Comparison of ENCODE assay signal across 1 cellular context in the genomic region with DNA sequence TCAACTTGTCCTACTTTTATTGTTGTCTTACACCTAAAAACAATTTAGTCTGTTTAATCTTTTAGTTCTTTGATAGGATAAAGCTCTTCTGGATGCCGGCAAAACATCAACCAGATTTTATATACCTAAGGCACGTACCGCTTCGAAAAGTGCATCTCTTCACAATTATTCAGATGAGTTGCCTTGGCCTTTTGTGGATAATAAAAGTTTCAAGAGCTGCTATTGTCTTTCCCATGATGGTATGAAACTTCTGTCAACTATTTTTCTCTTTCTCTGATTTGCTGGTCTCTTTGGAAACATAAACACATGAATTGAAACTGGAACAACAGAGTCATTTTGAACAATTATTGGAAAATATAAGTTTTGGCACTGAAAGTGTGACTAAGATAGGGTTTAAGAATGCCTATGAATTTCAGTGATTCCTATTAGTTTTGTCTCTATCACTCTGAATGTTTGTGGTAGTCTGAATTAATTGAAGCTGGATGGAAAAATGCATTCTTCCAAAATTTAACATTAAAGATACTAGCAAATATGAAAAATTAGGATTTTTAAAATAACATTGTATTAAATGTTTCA.
TF ChIP-seq lines count a peak whose summit lies in the region.

No MANE protein-coding gene starts in this region.

TF ChIP-seq in HCT116, 20 proteins besides CTCF, POLR2A, EP300 and RAD21:
- TF ChIP-seq CBX3 (IDR thresholded peaks at IDR 0.05; ENCODE audit: low read depth) (no peak), SIN3A (IDR thresholded peaks at IDR 0.05; ENCODE audit: low read depth) (no peak), ZNF274 (IDR thresholded peaks at IDR 0.05; ENCODE audit: low read depth, low read length) (no peak), CEBPB (IDR thresholded peaks at IDR 0.05; ENCODE audit: low read depth) (no peak), SP1 (IDR thresholded peaks at IDR 0.05; ENCODE audit: low read depth) (no peak), YY1 (IDR thresholded peaks at IDR 0.05; ENCODE audit: extremely low read depth, insufficient replicate concordance, low read depth, low read length) (no peak), ZFX (IDR thresholded peaks at IDR 0.05) (no peak), TCF7L2 (IDR thresholded peaks at IDR 0.05; ENCODE audit: borderline replicate concordance, extremely low read depth, insufficient read depth, insufficient read length) (no peak), JUND (IDR thresholded peaks at IDR 0.05) (no peak), FOSL1 (IDR thresholded peaks at IDR 0.05; ENCODE audit: low read depth) (no peak), ELF1 (IDR thresholded peaks at IDR 0.05; ENCODE audit: borderline replicate concordance, low read depth) (no peak), POLR2AphosphoS5 (IDR thresholded peaks at IDR 0.05; ENCODE audit: low read depth, low read length) (no peak), EZH2phosphoT487 (IDR thresholded peaks at IDR 0.05; ENCODE audit: borderline replicate concordance) (no peak), SRF (IDR thresholded peaks at IDR 0.05; ENCODE audit: low read depth) (no peak)
- TF ChIP-seq, protein P1, sequence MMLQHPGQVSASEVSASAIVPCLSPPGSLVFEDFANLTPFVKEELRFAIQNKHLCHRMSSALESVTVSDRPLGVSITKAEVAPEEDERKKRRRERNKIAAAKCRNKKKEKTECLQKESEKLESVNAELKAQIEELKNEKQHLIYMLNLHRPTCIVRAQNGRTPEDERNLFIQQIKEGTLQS (IDR thresholded peaks at IDR 0.05), result no peak
- TF ChIP-seq, protein P2, sequence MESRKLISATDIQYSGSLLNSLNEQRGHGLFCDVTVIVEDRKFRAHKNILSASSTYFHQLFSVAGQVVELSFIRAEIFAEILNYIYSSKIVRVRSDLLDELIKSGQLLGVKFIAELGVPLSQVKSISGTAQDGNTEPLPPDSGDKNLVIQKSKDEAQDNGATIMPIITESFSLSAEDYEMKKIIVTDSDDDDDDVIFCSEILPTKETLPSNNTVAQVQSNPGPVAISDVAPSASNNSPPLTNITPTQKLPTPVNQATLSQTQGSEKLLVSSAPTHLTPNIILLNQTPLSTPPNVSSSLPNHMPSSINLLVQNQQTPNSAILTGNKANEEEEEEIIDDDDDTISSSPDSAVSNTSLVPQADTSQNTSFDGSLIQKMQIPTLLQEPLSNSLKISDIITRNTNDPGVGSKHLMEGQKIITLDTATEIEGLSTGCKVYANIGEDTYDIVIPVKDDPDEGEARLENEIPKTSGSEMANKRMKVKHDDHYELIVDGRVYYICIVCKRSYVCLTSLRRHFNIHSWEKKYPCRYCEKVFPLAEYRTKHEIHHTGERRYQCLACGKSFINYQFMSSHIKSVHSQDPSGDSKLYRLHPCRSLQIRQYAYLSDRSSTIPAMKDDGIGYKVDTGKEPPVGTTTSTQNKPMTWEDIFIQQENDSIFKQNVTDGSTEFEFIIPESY (IDR thresholded peaks at IDR 0.05; ENCODE audit: extremely low read depth, insufficient replicate concordance, low read length), result no peak
- TF ChIP-seq, protein P3, sequence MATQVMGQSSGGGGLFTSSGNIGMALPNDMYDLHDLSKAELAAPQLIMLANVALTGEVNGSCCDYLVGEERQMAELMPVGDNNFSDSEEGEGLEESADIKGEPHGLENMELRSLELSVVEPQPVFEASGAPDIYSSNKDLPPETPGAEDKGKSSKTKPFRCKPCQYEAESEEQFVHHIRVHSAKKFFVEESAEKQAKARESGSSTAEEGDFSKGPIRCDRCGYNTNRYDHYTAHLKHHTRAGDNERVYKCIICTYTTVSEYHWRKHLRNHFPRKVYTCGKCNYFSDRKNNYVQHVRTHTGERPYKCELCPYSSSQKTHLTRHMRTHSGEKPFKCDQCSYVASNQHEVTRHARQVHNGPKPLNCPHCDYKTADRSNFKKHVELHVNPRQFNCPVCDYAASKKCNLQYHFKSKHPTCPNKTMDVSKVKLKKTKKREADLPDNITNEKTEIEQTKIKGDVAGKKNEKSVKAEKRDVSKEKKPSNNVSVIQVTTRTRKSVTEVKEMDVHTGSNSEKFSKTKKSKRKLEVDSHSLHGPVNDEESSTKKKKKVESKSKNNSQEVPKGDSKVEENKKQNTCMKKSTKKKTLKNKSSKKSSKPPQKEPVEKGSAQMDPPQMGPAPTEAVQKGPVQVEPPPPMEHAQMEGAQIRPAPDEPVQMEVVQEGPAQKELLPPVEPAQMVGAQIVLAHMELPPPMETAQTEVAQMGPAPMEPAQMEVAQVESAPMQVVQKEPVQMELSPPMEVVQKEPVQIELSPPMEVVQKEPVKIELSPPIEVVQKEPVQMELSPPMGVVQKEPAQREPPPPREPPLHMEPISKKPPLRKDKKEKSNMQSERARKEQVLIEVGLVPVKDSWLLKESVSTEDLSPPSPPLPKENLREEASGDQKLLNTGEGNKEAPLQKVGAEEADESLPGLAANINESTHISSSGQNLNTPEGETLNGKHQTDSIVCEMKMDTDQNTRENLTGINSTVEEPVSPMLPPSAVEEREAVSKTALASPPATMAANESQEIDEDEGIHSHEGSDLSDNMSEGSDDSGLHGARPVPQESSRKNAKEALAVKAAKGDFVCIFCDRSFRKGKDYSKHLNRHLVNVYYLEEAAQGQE (IDR thresholded peaks at IDR 0.05; ENCODE audit: low read depth), result no peak
TF ChIP-seq in HCT116: peak in this region for 0.
